In genomic region chr13:45872574-45872973, GRCh38 we compare ENCODE assay signal across 19 cellular contexts. TPM values are rescaled to one million over a fixed set of nuclear protein-coding genes. Genes with fewer than 3 reads are reported as not detected.
DNase-seq lines count a peak whose midpoint lies in the region; ATAC-seq, FAIRE-seq and TF ChIP-seq lines count a peak whose summit lies in the region.
"Had no signal": no experiment of that assay in that cellular context is flagged by ENCODE, and none has a peak within 500 bp of the region (broad histone marks: within the 10 kb centered on the region; RNA-seq: fewer than 3 reads in every experiment).

No MANE protein-coding gene starts in this region.

- H3K4ac ChIP-seq in mesenchymal stem cell (ENCODE audit: low read depth in 1 of 2, low read length in 2 of 2), result no peak overlapping the region

- no peak overlapping the region for H3K14ac ChIP-seq in mesenchymal stem cell (ENCODE audit: low read length in 2 of 2)

- no peak overlapping the region for H2BK12ac ChIP-seq in mesenchymal stem cell (ENCODE audit: low read length in 2 of 2)

- H3K27me3 ChIP-seq in bronchial epithelial cell (ENCODE audit: control insufficient read depth, insufficient read depth, low read length) (no peaks in the 10 kb centered on the region), mesenchymal stem cell (ENCODE audit: control insufficient read depth in 1 of 2, insufficient read depth in 1 of 2, low read length in 2 of 2) (peaks cover 0 to 16% of the 10 kb centered on the region in 2 experiments), gastroesophageal sphincter (no peaks in the 10 kb centered on the region)

- H2AFZ ChIP-seq in mesenchymal stem cell (ENCODE audit: low read depth, low read length), result no peak overlapping the region

- 16% methylated on average over 2 of the region's 2 CpGs for WGBS in mesenchymal stem cell
- WGBS in gastroesophageal sphincter (ENCODE audit: low coverage in 1 of 2), 2 donors, result 33% methylated on average over 2 of the region's 2 CpGs; no CpG with 5 or more reads in 1 of the 2 donors

- no peaks in the 10 kb centered on the region for H3K79me1 ChIP-seq in mesenchymal stem cell (replicated peaks; ENCODE audit: low read length, poor library complexity, severe bottlenecking)

- H4K91ac ChIP-seq in mesenchymal stem cell (ENCODE audit: low read length), result no peak overlapping the region

- no peak overlapping the region for H3K9ac ChIP-seq in mesenchymal stem cell (ENCODE audit: low read length)

- H3K4me3 ChIP-seq in GM12865 (ENCODE audit: low read depth, low read length) (no peak overlapping the region), bronchial epithelial cell (ENCODE audit: low read depth, low read length) (no peak overlapping the region), mesenchymal stem cell (ENCODE audit: insufficient read depth in 1 of 2, low read depth in 1 of 2, low read length in 2 of 2) (no peak overlapping the region), gastroesophageal sphincter (no peak overlapping the region)
- H3K4me3 ChIP-seq: A549, K562 had no signal

- H3K27ac ChIP-seq in mesenchymal stem cell (ENCODE audit: low read length, poor library complexity, severe bottlenecking), result no peak overlapping the region
- H3K27ac ChIP-seq in gastroesophageal sphincter, result no peak overlapping the region
- H3K27ac ChIP-seq: A549, C4-2B had no signal

- H3K23ac ChIP-seq in mesenchymal stem cell (ENCODE audit: low read length in 2 of 2), result no peak overlapping the region

- H2AK5ac ChIP-seq in mesenchymal stem cell (ENCODE audit: low read length, severe bottlenecking), result peak overlapping the region; percentile 87

- H4K8ac ChIP-seq in mesenchymal stem cell (ENCODE audit: low read length), result no peak overlapping the region

- no peak for TF ChIP-seq EP300 in gastroesophageal sphincter (IDR thresholded peaks at IDR 0.05)

- no peak overlapping the region for H2BK120ac ChIP-seq in mesenchymal stem cell (ENCODE audit: low read depth, low read length)

- H3K4me1 ChIP-seq in mesenchymal stem cell (ENCODE audit: control insufficient read depth, insufficient read depth, low read depth, low read length) (peaks cover 7% of the 10 kb centered on the region), gastroesophageal sphincter (no peaks in the 10 kb centered on the region)
- H3K4me1 ChIP-seq: A549 had no signal

- TF ChIP-seq CTCF in GM12865 (IDR thresholded peaks at IDR 0.05; ENCODE audit: insufficient read depth, low read depth, low read length, missing control alignments) (no peak), bronchial epithelial cell (IDR thresholded peaks at IDR 0.05; ENCODE audit: insufficient read depth, low read length, severe bottlenecking) (no peak), gastroesophageal sphincter (IDR thresholded peaks at IDR 0.05) (no peak)

- peak; percentile 72 for FAIRE-seq in bronchial epithelial cell (lab: Jason Lieb, UNC)
- FAIRE-seq: A549, K562 had no signal

- no peak overlapping the region for H2BK15ac ChIP-seq in mesenchymal stem cell (ENCODE audit: low read depth, poor library complexity, severe bottlenecking)

- no peak overlapping the region for H2BK5ac ChIP-seq in mesenchymal stem cell (ENCODE audit: low read depth, low read length, poor library complexity, severe bottlenecking)

- no peaks in the 10 kb centered on the region for H3K9me3 ChIP-seq in mesenchymal stem cell (ENCODE audit: control insufficient read depth, low read length)
- H3K9me3 ChIP-seq in gastroesophageal sphincter, result no peaks in the 10 kb centered on the region
- H3K9me3 ChIP-seq: A549 had no signal

- peak; percentile 24 for DNase-seq in GM12865 (ENCODE audit: low read depth)
- DNase-seq in NCI-H524 treated with DMSO at 0.1 percent for 48 hours (lab: John Stamatoyannopoulos, UW), result peak; percentile 94
- DNase-seq in bronchial epithelial cell (ENCODE audit: low read depth), result no peak
- peak; percentile 22 for DNase-seq in mesenchymal stem cell
- DNase-seq in occipital lobe (lab: John Stamatoyannopoulos, UW), result no peak
- DNase-seq: MV-4-11, NCI-H1417, NCI-H2029, NCI-H510A treated with DMSO at 0.1 percent for 48 hours, RPMI8226, SIG-M5, SW 1271 had no signal

- H3K18ac ChIP-seq in mesenchymal stem cell (ENCODE audit: low read depth in 1 of 2, low read length in 2 of 2), result no peak overlapping the region

- H3K36me3 ChIP-seq in bronchial epithelial cell (ENCODE audit: control insufficient read depth, insufficient read depth, low read length) (no peaks in the 10 kb centered on the region), mesenchymal stem cell (ENCODE audit: control insufficient read depth in 1 of 2, insufficient read depth in 2 of 2, low read depth in 1 of 2, low read length in 2 of 2) (no peaks in the 10 kb centered on the region), gastroesophageal sphincter (no peaks in the 10 kb centered on the region)

- TF ChIP-seq POLR2A in GM18505 (IDR thresholded peaks at IDR 0.05; ENCODE audit: borderline replicate concordance, extremely low read depth, insufficient read depth, insufficient read length) (no peak), gastroesophageal sphincter (IDR thresholded peaks at IDR 0.05) (no peak)

- H3K4me2 ChIP-seq in mesenchymal stem cell (ENCODE audit: low read length, poor library complexity, severe bottlenecking), result no peak overlapping the region
- H3K4me2 ChIP-seq: A549 had no signal

- no peak for ATAC-seq in GM18505 (IDR thresholded peaks at IDR 0.05; ENCODE audit: unreplicated experiment)
- no peak for ATAC-seq in GM19328 (IDR thresholded peaks at IDR 0.05; ENCODE audit: unreplicated experiment)
- ATAC-seq in gastroesophageal sphincter, result no peak
- ATAC-seq: A549, K562 had no signal

RNA-seq across cellular contexts. Expression of gene SIAH3, which starts 21.0 kb away (rescaled TPM):
- total RNA-seq in bronchial epithelial cell, result not detected in 2 replicates
- under 0.01 TPM for polyA plus RNA-seq in mesenchymal stem cell (2013, experiment 1 of 2)
- polyA plus RNA-seq in mesenchymal stem cell (2013, experiment 2 of 2), result not detected
- 9.8 TPM for total RNA-seq in occipital lobe
- not detected for total RNA-seq in gastroesophageal sphincter
- total RNA-seq: K562, OCI-LY7 had no signal
- polyA plus RNA-seq: A549, K562 had no signal

Comparison
In these comparisons a context has a peak if more than half of its experiments do, and no peak if none do; other contexts are left out.
1. DNase-seq: peak in GM12865 (single experiment), NCI-H524 treated with DMSO at 0.1 percent for 48 hours (single experiment) and mesenchymal stem cell (single experiment); none in bronchial epithelial cell (single experiment) and occipital lobe (single experiment).
2. RNA of gene SIAH3, which starts 21.0 kb away (total RNA-seq): 9.8 TPM in occipital lobe (single experiment); not detected in bronchial epithelial cell and not detected in gastroesophageal sphincter; every median in the first group is over 10 times any median in the second.